In genomic region chr9:4420351-4420750, GRCh38 we compare ENCODE assay signal across 24 cellular contexts.
"Had no signal": no experiment of that assay in that cellular context is flagged by ENCODE, and none has a peak within 500 bp of the region (broad histone marks: within the 10 kb centered on the region; RNA-seq: fewer than 3 reads in every experiment).

No MANE protein-coding gene starts in this region.

- DNase-seq: activated CD4-positive, alpha-beta T cell treated with anti-CD3 and anti-CD28 coated beads for 48 hours; activated CD4-positive, alpha-beta T cell treated with anti-CD3 and anti-CD28 coated beads, Interleukin-2, amount 50 U/mL, for 4 hours; activated CD4-positive, CD25-positive, alpha-beta regulatory T cell treated with anti-CD3 and anti-CD28 coated beads, Interleukin-2, amount 50 U/mL, for 72 hours; activated CD8-positive, alpha-beta T cell treated with anti-CD3 and anti-CD28 coated beads, Interleukin-2, amount 10 ng/mL, durations not matched to agents 7 days and 5 days; activated effector memory CD4-positive, alpha-beta T cell treated with Interleukin-2 at 50 U/mL for 16 hours; activated naive CD4-positive, alpha-beta T cell; activated T-cell treated with anti-CD3 and anti-CD28 coated beads, Interleukin-2, amount 50 U/mL, for 24 hours; aorta; central memory CD4-positive, alpha-beta T cell; KG1; MG63; NCI-H1105; NCI-H1436; NCI-H1694 treated with DMSO at 0.1 percent for 48 hours; NCI-H2029 treated with DMSO at 0.1 percent for 48 hours; NCI-H446 treated with DMSO at 0.1 percent for 48 hours; NCI-H524 treated with DMSO at 0.1 percent for 48 hours; NCI-H748 treated with DMSO at 0.1 percent for 48 hours; SHP77; T-helper 17 cell; T-helper 9 cell had no signal

- FAIRE-seq: RCC 7860 had no signal

- H3K9me3 ChIP-seq: breast epithelium, MG63 had no signal

- H3K27ac ChIP-seq: breast epithelium had no signal

- H3K4me3 ChIP-seq: breast epithelium, MG63 had no signal

- ATAC-seq: activated CD8-positive, alpha-beta T cell treated with anti-CD3 and anti-CD28 coated beads, Interleukin-2, amount 10 ng/mL, durations not matched to agents 7 days and 5 days; T-helper 17 cell; WTC11 had no signal

- H3K36me3 ChIP-seq: breast epithelium, MG63 had no signal

- H3K4me1 ChIP-seq: breast epithelium had no signal

- H3K27me3 ChIP-seq: breast epithelium, MG63 had no signal
